In the genomic region with DNA sequence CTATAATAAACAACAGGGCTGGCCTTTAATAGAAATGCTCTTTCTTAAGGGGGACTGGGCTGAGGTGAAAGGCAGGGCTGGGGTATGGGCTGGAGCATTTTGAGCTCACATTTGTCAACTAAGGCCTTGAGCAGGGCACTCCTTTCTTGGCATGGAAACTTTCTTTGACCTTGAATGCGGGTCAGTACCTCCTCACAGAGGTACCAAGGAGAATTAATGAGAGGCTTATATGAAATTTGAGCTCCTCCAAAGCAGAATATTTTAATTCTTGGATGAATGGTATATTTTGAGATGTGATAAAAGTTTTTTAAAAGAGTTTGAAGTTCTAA, we compare ENCODE assay signal across 13 cellular contexts. TPM values are rescaled to one million over a fixed set of nuclear protein-coding genes. Genes with fewer than 3 reads are reported as not detected.
DNase-seq lines count a peak whose midpoint lies in the region; ATAC-seq and TF ChIP-seq lines count a peak whose summit lies in the region.
"Had no signal": no experiment of that assay in that cellular context is flagged by ENCODE, and none has a peak within 500 bp of the region (broad histone marks: within the 10 kb centered on the region; RNA-seq: fewer than 3 reads in every experiment).

No MANE protein-coding gene starts in this region.

- H3K9me3 Mint-ChIP-seq in neural crest cell, result no peaks in the 10 kb centered on the region
- H3K9me3 Mint-ChIP-seq: activated naive CD4-positive, alpha-beta T cell treated with anti-CD3 and anti-CD28 coated beads, Interleukin-2, amount 10 ng/mL, durations not matched to agents 7 days and 5 days; T-helper 1 cell treated with Interleukin-12 subunit alpha and Interleukin-12 subunit beta and Interleukin-4 antibody, amounts not matched to agents 30 μg/mL and 1 μg/mL, for 36 hours had no signal

- H3K27ac Mint-ChIP-seq in neural crest cell (ENCODE audit: unreplicated experiment), result no peak overlapping the region
- H3K27ac Mint-ChIP-seq: activated naive CD4-positive, alpha-beta T cell treated with anti-CD3 and anti-CD28 coated beads, Interleukin-2, amount 10 ng/mL, durations not matched to agents 7 days and 5 days; B cell; T-helper 1 cell treated with Interleukin-12 subunit alpha and Interleukin-12 subunit beta and Interleukin-4 antibody, amounts not matched to agents 30 μg/mL and 1 μg/mL, for 36 hours had no signal

- DNase-seq in colonic mucosa (no peak), neural crest cell (ENCODE audit: low read depth, low spot score) (no peak), thoracic aorta (ENCODE audit: low spot score) (no peak), NCI-H69 (lab: John Stamatoyannopoulos, UW) (no peak)
- DNase-seq in activated CD4-positive, alpha-beta T cell treated with anti-CD3 and anti-CD28 coated beads for 48 hours, result no peak
- DNase-seq: activated CD4-positive, CD25-positive, alpha-beta regulatory T cell; activated naive CD4-positive, alpha-beta T cell treated with anti-CD3 and anti-CD28 coated beads, Interleukin-2, amount 10 ng/mL, durations not matched to agents 7 days and 5 days; foreskin melanocyte; NCI-H2081 had no signal

- TF ChIP-seq CTCF in HEK293 (tag by site-specific recombination; IDR thresholded peaks at IDR 0.05) (no peak), colonic mucosa (IDR thresholded peaks at IDR 0.05) (no peak), neural crest cell (conservative IDR thresholded peaks at IDR 0.05) (no peak), thoracic aorta (IDR thresholded peaks at IDR 0.05) (no peak)

- H3K9me3 ChIP-seq in HEK293 (ENCODE audit: control insufficient read depth, insufficient read depth, low read depth, low read length) (no peaks in the 10 kb centered on the region), colonic mucosa (no peaks in the 10 kb centered on the region), thoracic aorta (no peaks in the 10 kb centered on the region)

- no peak overlapping the region for H3K9ac ChIP-seq in colonic mucosa (ENCODE audit: low read depth in 2 of 2, low read length in 2 of 2)

- ATAC-seq in thoracic aorta (ENCODE audit: insufficient number of reproducible peaks, low FRiP score, low read depth) (no peak), HG03196 (IDR thresholded peaks at IDR 0.05; ENCODE audit: unreplicated experiment) (no peak)

- peak overlapping the region; percentile 76 for H3K4me3 Mint-ChIP-seq in neural crest cell
- H3K4me3 Mint-ChIP-seq: activated naive CD4-positive, alpha-beta T cell treated with anti-CD3 and anti-CD28 coated beads, Interleukin-2, amount 10 ng/mL, durations not matched to agents 7 days and 5 days; B cell; T-helper 1 cell treated with Interleukin-12 subunit alpha and Interleukin-12 subunit beta and Interleukin-4 antibody, amounts not matched to agents 30 μg/mL and 1 μg/mL, for 36 hours had no signal

- intact Hi-C loops in colonic mucosa (cut with DNase I), result loop anchor here (10.0 kb wide), 1 partner anchor 177 kb away; no protein-coding TSS in a partner anchor

- CTCF ChIA-PET in HEK293 (lab: Yijun Ruan, JAX), result interaction anchor here (0.5 to 1.8 kb wide), 9 partner anchors 12 to 1648 kb away, joined by 3 to 7 read pairs (median 3); no protein-coding TSS in a partner anchor

- H3K27me3 ChIP-seq in colonic mucosa (no peaks in the 10 kb centered on the region), thoracic aorta (replicated peaks; ENCODE audit: insufficient read depth) (no peaks in the 10 kb centered on the region)

- H3K4me3 ChIP-seq in HEK293 (ENCODE audit: low read depth, low read length) (no peak overlapping the region), colonic mucosa (no peak overlapping the region), thoracic aorta (no peak overlapping the region)

- H3K27me3 Mint-ChIP-seq in neural crest cell (ENCODE audit: low read depth), result peaks cover 11% of the 10 kb centered on the region
- H3K27me3 Mint-ChIP-seq: B cell had no signal

- H3K36me3 Mint-ChIP-seq in neural crest cell (ENCODE audit: low read depth), result no peaks in the 10 kb centered on the region

- POLR2A ChIA-PET in HEK293 (lab: Yijun Ruan, JAX), result interaction anchor here (0.9 kb wide), 1 partner anchor 32 kb away, joined by 7 read pairs; no protein-coding TSS in a partner anchor

- H3K27ac ChIP-seq in HEK293 (ENCODE audit: extremely low read depth, low read depth, low read length) (no peak overlapping the region), colonic mucosa (peak overlapping the region; percentile 3), thoracic aorta (peak overlapping the region; percentile 56 to 59)

- H3K4me1 Mint-ChIP-seq in neural crest cell, result peaks cover 11% of the 10 kb centered on the region

- H3K4me1 ChIP-seq in HEK293 (ENCODE audit: control insufficient read depth, insufficient read depth, low read length), result peaks cover 15% of the 10 kb centered on the region
- peaks cover 12% of the 10 kb centered on the region for H3K4me1 ChIP-seq in colonic mucosa
- H3K4me1 ChIP-seq in thoracic aorta (ENCODE audit: control insufficient read depth in 1 of 2, low read depth in 2 of 2), result peaks cover 27 to 53% of the 10 kb centered on the region in 2 donors

- H3K36me3 ChIP-seq in HEK293 (ENCODE audit: control insufficient read depth in 2 of 2, insufficient read depth in 1 of 2, low read length in 2 of 2) (no peaks in the 10 kb centered on the region), colonic mucosa (no peaks in the 10 kb centered on the region), thoracic aorta (no peaks in the 10 kb centered on the region)

TF ChIP-seq in HEK293, 187 proteins besides CTCF, POLR2A, EP300 and RAD21:
- TF ChIP-seq, protein P1, sequence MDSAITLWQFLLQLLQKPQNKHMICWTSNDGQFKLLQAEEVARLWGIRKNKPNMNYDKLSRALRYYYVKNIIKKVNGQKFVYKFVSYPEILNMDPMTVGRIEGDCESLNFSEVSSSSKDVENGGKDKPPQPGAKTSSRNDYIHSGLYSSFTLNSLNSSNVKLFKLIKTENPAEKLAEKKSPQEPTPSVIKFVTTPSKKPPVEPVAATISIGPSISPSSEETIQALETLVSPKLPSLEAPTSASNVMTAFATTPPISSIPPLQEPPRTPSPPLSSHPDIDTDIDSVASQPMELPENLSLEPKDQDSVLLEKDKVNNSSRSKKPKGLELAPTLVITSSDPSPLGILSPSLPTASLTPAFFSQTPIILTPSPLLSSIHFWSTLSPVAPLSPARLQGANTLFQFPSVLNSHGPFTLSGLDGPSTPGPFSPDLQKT (IDR thresholded peaks at IDR 0.05; ENCODE audit: borderline replicate concordance, low read depth, low read length), result no peak
- TF ChIP-seq ZNF335 (tag by site-specific recombination; conservative IDR thresholded peaks at IDR 0.05) (0 out of 2 replicates have a peak, but pooled peaks have one; percentile 11), ZNF76 (tag by site-specific recombination; IDR thresholded peaks at IDR 0.05; ENCODE audit: borderline replicate concordance, low read depth) (no peak), ZNF677 (tag by site-specific recombination; IDR thresholded peaks at IDR 0.05) (no peak)
TF ChIP-seq in HEK293: peak in this region for 1.

RNA-seq across cellular contexts. Expression of a gene that starts 3.1 kb away (rescaled TPM):
- total RNA-seq in colonic mucosa (100 to 1,000 TPM; 205 TPM), neural crest cell (18.2 and 19.8 TPM in 2 replicates), thoracic aorta (10 to 100 TPM; 64.9 to 89.5 TPM)

RNA-seq across cellular contexts. Expression of a gene that starts 52.3 kb away (rescaled TPM):
- total RNA-seq in colonic mucosa (1 to 10 TPM; 7.8 to 9.5 TPM), neural crest cell (1.1 and 1.4 TPM in 2 replicates), thoracic aorta (10 to 100 TPM; 24.2 to 25.9 TPM)
